In genomic region chr1:50425376-50426107, GRCh38 we compare ENCODE assay signal across 12 cellular contexts. TPM values are rescaled to one million over a fixed set of nuclear protein-coding genes. Genes with fewer than 3 reads are reported as not detected.
DNase-seq lines count a peak whose midpoint lies in the region; ATAC-seq and TF ChIP-seq lines count a peak whose summit lies in the region.
"Had no signal": no experiment of that assay in that cellular context is flagged by ENCODE, and none has a peak within 500 bp of the region (broad histone marks: within the 10 kb centered on the region; RNA-seq: fewer than 3 reads in every experiment).

No MANE protein-coding gene starts in this region.

- H4K91ac ChIP-seq in neuronal stem cell (ENCODE audit: low read depth, low read length, poor library complexity): no peak overlapping the region

- intact Hi-C loops in dendritic cell treated with granulocyte-macrophage colony-stimulating factor and Interleukin-4, amounts not matched to agents 40 ng/mL and 50 ng/mL, for 4 days (cut with micrococcal nuclease): no loop called here

- H3K27me3 Mint-ChIP-seq in T-helper 2 cell treated with Interferon-gamma antibody and Interleukin-4, amounts not matched to agents 5 μg/mL and 100 μg/mL, for 36 hours (ENCODE audit: low read depth): peaks cover 89% of the 10 kb centered on the region
- peaks cover 92% of the 10 kb centered on the region for H3K27me3 Mint-ChIP-seq in dendritic cell treated with granulocyte-macrophage colony-stimulating factor and Interleukin-4, amounts not matched to agents 40 ng/mL and 50 ng/mL, for 4 days

- no peak for ATAC-seq in HG03196 (IDR thresholded peaks at IDR 0.05; ENCODE audit: unreplicated experiment)

- no peak overlapping the region for H3K4ac ChIP-seq in neuronal stem cell (ENCODE audit: low read length)

- no peak overlapping the region for H2BK120ac ChIP-seq in neuronal stem cell (ENCODE audit: low read depth, low read length)

- H3K9me3 ChIP-seq in neuronal stem cell (replicated peaks in 1 of 2; ENCODE audit: control insufficient read depth in 2 of 2, insufficient read depth in 1 of 2, low read depth in 1 of 2, low read length in 2 of 2) (peaks cover 0 to 6% of the 10 kb centered on the region in 2 donors), tibial nerve (no peaks in the 10 kb centered on the region)
- H3K9me3 ChIP-seq: BE2C had no signal

- TF ChIP-seq EP300 in tibial nerve (IDR thresholded peaks at IDR 0.05): peak in 1 of 2 donors; percentile 59

- H3K79me1 ChIP-seq in neuronal stem cell (ENCODE audit: low read depth, low read length): no peaks in the 10 kb centered on the region

- H3K18ac ChIP-seq in neuronal stem cell (ENCODE audit: low read length): no peak overlapping the region

- H3K36me3 Mint-ChIP-seq in T-helper 2 cell treated with Interferon-gamma antibody and Interleukin-4, amounts not matched to agents 5 μg/mL and 100 μg/mL, for 36 hours (ENCODE audit: low read depth): peaks cover under 1% of the 10 kb centered on the region
- no peaks in the 10 kb centered on the region for H3K36me3 Mint-ChIP-seq in dendritic cell treated with granulocyte-macrophage colony-stimulating factor and Interleukin-4, amounts not matched to agents 40 ng/mL and 50 ng/mL, for 4 days (ENCODE audit: low read depth)

- DNase-seq in T-helper 2 cell treated with Interferon-gamma antibody and Interleukin-4, amounts not matched to agents 5 μg/mL and 100 μg/mL, for 36 hours (ENCODE audit: low spot score): no peak
- DNase-seq in T-helper 2 cell (no peak), NCI-H2227 (lab: John Stamatoyannopoulos, UW; ENCODE audit: unreplicated experiment) (peak; percentile 60), neuronal stem cell (ENCODE audit: low spot score) (peak; percentile 53), tibial nerve (ENCODE audit: low spot score in 2 of 2) (no peak)
- no peak for DNase-seq in activated effector memory CD4-positive, alpha-beta T cell treated with Interleukin-2 at 50 U/mL for 16 hours
- DNase-seq: BE2C, Kasumi-1, PC-9 had no signal

- H3K9me3 Mint-ChIP-seq in T-helper 2 cell treated with Interferon-gamma antibody and Interleukin-4, amounts not matched to agents 5 μg/mL and 100 μg/mL, for 36 hours: no peaks in the 10 kb centered on the region
- H3K9me3 Mint-ChIP-seq in dendritic cell treated with granulocyte-macrophage colony-stimulating factor and Interleukin-4, amounts not matched to agents 40 ng/mL and 50 ng/mL, for 4 days: no peaks in the 10 kb centered on the region

- H3K23ac ChIP-seq in neuronal stem cell (ENCODE audit: low read depth, low read length, poor library complexity): no peak overlapping the region

- TF ChIP-seq CTCF in tibial nerve (IDR thresholded peaks at IDR 0.05): no peak

- no peak overlapping the region for H3K4me3 ChIP-seq in neuronal stem cell (ENCODE audit: low read length in 2 of 2)
- H3K4me3 ChIP-seq in tibial nerve: peak overlapping the region in 1 of 4 donors; percentile 37
- H3K4me3 ChIP-seq: PC-9 had no signal

- peaks cover 21% of the 10 kb centered on the region for H3K4me1 Mint-ChIP-seq in T-helper 2 cell treated with Interferon-gamma antibody and Interleukin-4, amounts not matched to agents 5 μg/mL and 100 μg/mL, for 36 hours (ENCODE audit: low read depth)
- H3K4me1 Mint-ChIP-seq in dendritic cell treated with granulocyte-macrophage colony-stimulating factor and Interleukin-4, amounts not matched to agents 40 ng/mL and 50 ng/mL, for 4 days (ENCODE audit: low read depth): peaks cover 40% of the 10 kb centered on the region

- WGBS in neuronal stem cell (ENCODE audit: extremely low coverage in 2 of 2, insufficient read length in 2 of 2, insufficient replicate concordance in 1 of 2), 2 donors: no CpG with 5 or more reads among the region's 34 CpGs
- WGBS in tibial nerve, 2 donors: 3 to 7% methylated on average over 28 to 32 of the region's 34 CpGs

- H2AK5ac ChIP-seq in neuronal stem cell (ENCODE audit: low read depth, low read length): no peak overlapping the region

- no peak overlapping the region for H2BK12ac ChIP-seq in neuronal stem cell (ENCODE audit: low read length)

- H3K4me2 ChIP-seq in neuronal stem cell (ENCODE audit: insufficient read depth, low read length, poor library complexity, severe bottlenecking): no peak overlapping the region
- H3K4me2 ChIP-seq: PC-9 had no signal

- no peak overlapping the region for H2BK15ac ChIP-seq in neuronal stem cell (ENCODE audit: low read length)

- peak overlapping the region; percentile 7 for H3K27ac Mint-ChIP-seq in T-helper 2 cell treated with Interferon-gamma antibody and Interleukin-4, amounts not matched to agents 5 μg/mL and 100 μg/mL, for 36 hours
- no peak overlapping the region for H3K27ac Mint-ChIP-seq in dendritic cell treated with granulocyte-macrophage colony-stimulating factor and Interleukin-4, amounts not matched to agents 40 ng/mL and 50 ng/mL, for 4 days

- H4K8ac ChIP-seq in neuronal stem cell (ENCODE audit: low read depth, low read length): no peak overlapping the region

- H3K14ac ChIP-seq in neuronal stem cell (ENCODE audit: low read length): no peak overlapping the region

- H3K9ac ChIP-seq in neuronal stem cell (ENCODE audit: low read depth, low read length, poor library complexity): no peak overlapping the region

- H3K27ac ChIP-seq in neuronal stem cell (replicated peaks; ENCODE audit: low read length) (no peak overlapping the region), tibial nerve (no peak overlapping the region)
- H3K27ac ChIP-seq: PC-9 had no signal

- H3K36me3 ChIP-seq in neuronal stem cell (replicated peaks in 1 of 2; ENCODE audit: control insufficient read depth in 2 of 2, insufficient read depth in 2 of 2, low read length in 2 of 2) (no peaks in the 10 kb centered on the region), tibial nerve (no peaks in the 10 kb centered on the region)
- H3K36me3 ChIP-seq: BE2C had no signal

- H3K4me1 ChIP-seq in neuronal stem cell (ENCODE audit: control insufficient read depth in 2 of 2, insufficient read depth in 1 of 2, low read depth in 1 of 2, low read length in 2 of 2): peaks cover 3 to 8% of the 10 kb centered on the region in 2 donors
- H3K4me1 ChIP-seq in tibial nerve: peaks cover 0 to 81% (median 36%) of the 10 kb centered on the region in 4 donors

- H2AFZ ChIP-seq in neuronal stem cell (ENCODE audit: low read length): no peak overlapping the region
- H2AFZ ChIP-seq: PC-9 had no signal

- H3K27me3 ChIP-seq in neuronal stem cell (ENCODE audit: control insufficient read depth in 3 of 3, insufficient read depth in 3 of 3, low read depth in 1 of 3, low read length in 3 of 3): peaks cover 67 to 100% (median 90%) of the 10 kb centered on the region in 3 experiments
- H3K27me3 ChIP-seq in tibial nerve: peaks cover 18 to 100% of the 10 kb centered on the region in 2 donors

- TF ChIP-seq POLR2A in tibial nerve (IDR thresholded peaks at IDR 0.05): no peak

- H3K4me3 Mint-ChIP-seq in T-helper 2 cell treated with Interferon-gamma antibody and Interleukin-4, amounts not matched to agents 5 μg/mL and 100 μg/mL, for 36 hours: peak overlapping the region; percentile 87
- H3K4me3 Mint-ChIP-seq in dendritic cell treated with granulocyte-macrophage colony-stimulating factor and Interleukin-4, amounts not matched to agents 40 ng/mL and 50 ng/mL, for 4 days: peak overlapping the region; percentile 49

- no peak overlapping the region for H2BK5ac ChIP-seq in neuronal stem cell (ENCODE audit: low read length)

RNA-seq across cellular contexts. Expression of gene DMRTA2, which starts 2.3 kb away (rescaled TPM):
- 0.17 TPM for polyA plus RNA-seq in neuronal stem cell (2013, experiment 1 of 2)
- polyA plus RNA-seq in neuronal stem cell (2013, experiment 2 of 2): 0.19 TPM
- not detected for total RNA-seq in tibial nerve
- total RNA-seq: PC-9, ureter had no signal

Comparison
In these comparisons a context has a peak if more than half of its experiments do, and no peak if none do; other contexts are left out.
1. DNase-seq: peak in NCI-H2227 (single experiment) and neuronal stem cell (single experiment); none in T-helper 2 cell treated with Interferon-gamma antibody and Interleukin-4, amounts not matched to agents 5 μg/mL and 100 μg/mL, for 36 hours (single experiment), T-helper 2 cell (0 of 5), tibial nerve (0 of 2) and activated effector memory CD4-positive, alpha-beta T cell treated with Interleukin-2 at 50 U/mL for 16 hours (single experiment).